Comparison of ENCODE assay signal across 18 cellular contexts in genomic region chr9:136824496-136825225, GRCh38. TPM values are rescaled to one million over a fixed set of nuclear protein-coding genes. Genes with fewer than 3 reads are reported as not detected.
"Had no signal": no experiment of that assay in that cellular context is flagged by ENCODE, and none has a peak within 500 bp of the region (broad histone marks: within the 10 kb centered on the region; RNA-seq: fewer than 3 reads in every experiment).

No MANE protein-coding gene starts in this region.

- FAIRE-seq: endothelial cell of umbilical vein had no signal

- H3K27ac Mint-ChIP-seq: endodermal cell; naive thymus-derived CD4-positive, alpha-beta T cell; progenitor cell of endocrine pancreas; stimulated activated memory B cell treated with anti-CD40 and anti-IgM and Interleukin-4, amounts not matched to agents 10 μg/mL and 1 μg/mL and 100 μg/mL, for 72 hours had no signal

- H3K4me1 ChIP-seq: foreskin keratinocyte had no signal

- H3K27ac ChIP-seq: coronary artery, foreskin keratinocyte, ovary, stomach had no signal

- H3K4me3 Mint-ChIP-seq: endodermal cell; naive thymus-derived CD4-positive, alpha-beta T cell; neural crest cell; stimulated activated memory B cell treated with anti-CD40 and anti-IgM and Interleukin-4, amounts not matched to agents 10 μg/mL and 1 μg/mL and 100 μg/mL, for 72 hours had no signal

- H3K36me3 ChIP-seq: ovary had no signal

- H3K4me3 ChIP-seq: coronary artery, ovary, stomach had no signal

- H3K27me3 Mint-ChIP-seq: naive thymus-derived CD4-positive, alpha-beta T cell; stimulated activated memory B cell treated with anti-CD40 and anti-IgM and Interleukin-4, amounts not matched to agents 10 μg/mL and 1 μg/mL and 100 μg/mL, for 72 hours had no signal

- H3K9me3 Mint-ChIP-seq: endodermal cell; naive thymus-derived CD4-positive, alpha-beta T cell; neural crest cell; stimulated activated memory B cell treated with anti-CD40 and anti-IgM and Interleukin-4, amounts not matched to agents 10 μg/mL and 1 μg/mL and 100 μg/mL, for 72 hours had no signal

- H3K27me3 ChIP-seq: foreskin keratinocyte, ovary, stomach had no signal

- DNase-seq: central memory CD4-positive, alpha-beta T cell; effector CD4-positive, alpha-beta T cell; endodermal cell; erythroblast; foreskin keratinocyte; islet precursor cell; mesendoderm; naive thymus-derived CD4-positive, alpha-beta T cell; stimulated activated CD4-positive, alpha-beta T cell treated with anti-CD3 and anti-CD28 coated beads, Interleukin-4, amount 100 ng/mL, for 24 hours; stomach; trophoblast cell had no signal

- ATAC-seq: foreskin keratinocyte; naive thymus-derived CD4-positive, alpha-beta T cell; right cardiac atrium; stimulated activated memory B cell treated with anti-CD40 and anti-IgM and Interleukin-4, amounts not matched to agents 10 μg/mL and 1 μg/mL and 100 μg/mL, for 72 hours had no signal

- H3K9me3 ChIP-seq: ovary, stomach had no signal

RNA-seq across cellular contexts. Expression of gene CCDC183, which starts 28.5 kb away (rescaled TPM):
- total RNA-seq: endothelial cell of umbilical vein, foreskin keratinocyte had no signal
